19 cellular contexts compared by ENCODE assay signal in genomic region chr12:8449293-8449944, GRCh38. TPM values are rescaled to one million over a fixed set of nuclear protein-coding genes. Genes with fewer than 3 reads are reported as not detected.
DNase-seq lines count a peak whose midpoint lies in the region; ATAC-seq, FAIRE-seq and TF ChIP-seq lines count a peak whose summit lies in the region.
"Had no signal": no experiment of that assay in that cellular context is flagged by ENCODE, and none has a peak within 500 bp of the region (broad histone marks: within the 10 kb centered on the region; RNA-seq: fewer than 3 reads in every experiment).

No MANE protein-coding gene starts in this region.

- no peak overlapping the region for H3K27ac ChIP-seq in GM12878 (ENCODE audit: control insufficient read depth, insufficient read depth)
- H3K27ac ChIP-seq: prostate gland, RWPE1, transverse colon had no signal

- TF ChIP-seq CTCF in GM10248 (IDR thresholded peaks at IDR 0.05; ENCODE audit: control extremely low read depth, extremely low read depth, low read depth, missing control alignments) (no peak), GM12878 (IDR thresholded peaks at IDR 0.05 in 2 of 3, conservative IDR thresholded peaks at IDR 0.05 in 1 of 3; ENCODE audit: control insufficient read depth in 2 of 3, extremely low read depth in 1 of 3, insufficient read depth in 1 of 3, low read depth in 3 of 3, low read length in 3 of 3) (no peak), natural killer cell (IDR thresholded peaks at IDR 0.05) (no peak)

- H3K4me3 ChIP-seq in GM12878, result no peak overlapping the region
- H3K4me3 ChIP-seq: prostate gland, transverse colon had no signal

- TF ChIP-seq POLR2A in GM12878 (IDR thresholded peaks at IDR 0.05; ENCODE audit: low read depth, low read length), result no peak

- H3K36me3 Mint-ChIP-seq in natural killer cell, result no peaks in the 10 kb centered on the region

- no peaks in the 10 kb centered on the region for H4K20me1 ChIP-seq in GM12878 (ENCODE audit: control insufficient read depth, insufficient read depth)

- ATAC-seq in GM12878, result peak; percentile 54
- ATAC-seq in GM18907 (IDR thresholded peaks at IDR 0.05; ENCODE audit: unreplicated experiment), result no peak
- no peak for ATAC-seq in natural killer cell
- ATAC-seq: effector memory CD8-positive, alpha-beta T cell had no signal

- no peaks in the 10 kb centered on the region for H3K27me3 ChIP-seq in GM12878 (replicated peaks in 1 of 2; ENCODE audit: control insufficient read depth in 2 of 2, insufficient read depth in 2 of 2, low read length in 1 of 2)
- H3K27me3 ChIP-seq: transverse colon had no signal

- 47% methylated on average over 10 of the region's 16 CpGs for WGBS in GM12878 (ENCODE audit: insufficient coverage, insufficient replicate concordance, low lambda C conversion rate, missing lambda C conversion rate)

- BruUV-seq in GM12878 (replicated peaks; lab: Mats Ljungman, UMichigan), result no TSS peak

- peak; percentile 27 for DNase-seq in GM10248 (ENCODE audit: extremely low spot score)
- peak; percentile 1 for DNase-seq in H4 (ENCODE audit: low spot score)
- peak; percentile 27 for DNase-seq in GM12878 (ENCODE audit: low read depth, low spot score)
- peak; percentile 3 for DNase-seq in myocyte (ENCODE audit: low read depth)
- DNase-seq in natural killer cell, result no peak
- no peak for DNase-seq in epidermal melanocyte (ENCODE audit: insufficient read length, low spot score)
- no peak for DNase-seq in NCI-H526 (lab: John Stamatoyannopoulos, UW)
- DNase-seq: activated naive CD4-positive, alpha-beta T cell; DMS 273 treated with DMSO at 0.1 percent for 48 hours; effector memory CD8-positive, alpha-beta T cell; foreskin melanocyte; KBM-7; NCI-H146; NCI-H510A; transverse colon had no signal

- in situ Hi-C loops in GM12878 (cut with MboI), result no loop called here

- no peak overlapping the region for H3K4me2 ChIP-seq in GM12878 (ENCODE audit: control insufficient read depth, insufficient read depth)

- H3K9me3 Mint-ChIP-seq in natural killer cell, result no peaks in the 10 kb centered on the region
- H3K9me3 Mint-ChIP-seq: effector memory CD8-positive, alpha-beta T cell had no signal

- intact Hi-C loops in GM12878 (cut with micrococcal nuclease; ENCODE audit: unreplicated experiment) (no loop called here), natural killer cell (cut with micrococcal nuclease) (no loop called here)

- no peak for TF ChIP-seq RAD21 in GM12878 (IDR thresholded peaks at IDR 0.05; ENCODE audit: insufficient read depth, low read depth, low read length)

- no peak overlapping the region for H3K4me3 Mint-ChIP-seq in natural killer cell
- H3K4me3 Mint-ChIP-seq: effector memory CD8-positive, alpha-beta T cell had no signal

- H3K79me2 ChIP-seq in GM12878 (ENCODE audit: control insufficient read depth, insufficient read depth, low read length), result no peaks in the 10 kb centered on the region

- SMC1A ChIA-PET in GM12878 (lab: Charles Lee; ENCODE audit: uncharacterized antibody, unreplicated experiment), result no interaction called here

- H3K9ac ChIP-seq in GM12878 (ENCODE audit: control insufficient read depth, insufficient read depth, low read length), result no peak overlapping the region

- FAIRE-seq in GM12878 (lab: Jason Lieb, UNC), result no peak

- peak overlapping the region; percentile 33; the same call in 1 of the 2 replicates for H2AFZ ChIP-seq in GM12878 (ENCODE audit: control insufficient read depth, low read depth, low read length)

- CTCF ChIA-PET in GM10248 (lab: Yijun Ruan, JAX) (interaction anchor here (0.7 kb wide), 1 partner anchor 59 kb away, joined by 3 read pairs; no protein-coding TSS in a partner anchor), GM12878 (lab: Yijun Ruan, JAX) (no interaction called here)

- no peaks in the 10 kb centered on the region for H3K4me1 ChIP-seq in GM12878 (ENCODE audit: control insufficient read depth, insufficient read depth, low read length)
- H3K4me1 ChIP-seq: prostate gland, transverse colon had no signal

- H3K4me1 Mint-ChIP-seq in natural killer cell, result no peaks in the 10 kb centered on the region

- POLR2A ChIA-PET in GM10248 (lab: Yijun Ruan, JAX) (no interaction called here), GM12878 (lab: Charles Lee) (no interaction called here)

- H3K36me3 ChIP-seq in GM12878 (ENCODE audit: control insufficient read depth in 2 of 2, insufficient read depth in 2 of 2, low read length in 1 of 2), result no peaks in the 10 kb centered on the region
- H3K36me3 ChIP-seq: prostate gland, transverse colon had no signal

- no peak for TF ChIP-seq EP300 in GM12878 (IDR thresholded peaks at IDR 0.05; ENCODE audit: borderline replicate concordance in 1 of 2, control insufficient read depth in 1 of 2, low read depth in 2 of 2, low read length in 2 of 2)

- no peak overlapping the region for H3K27ac Mint-ChIP-seq in natural killer cell
- H3K27ac Mint-ChIP-seq: effector memory CD8-positive, alpha-beta T cell had no signal

- RAD21 ChIA-PET in GM12878 (lab: Charles Lee; ENCODE audit: unreplicated experiment), result no interaction called here

- H3K27me3 Mint-ChIP-seq in natural killer cell (ENCODE audit: low read depth in 2 of 2), result peaks cover 4 to 7% of the 10 kb centered on the region in 2 donors

- H3K9me3 ChIP-seq in GM12878 (replicated peaks; ENCODE audit: control insufficient read depth, insufficient read depth, low read length), result no peaks in the 10 kb centered on the region
- H3K9me3 ChIP-seq: prostate gland, transverse colon had no signal

TF ChIP-seq in GM12878, 131 proteins besides CTCF, POLR2A, EP300 and RAD21 (continues in another document):
- TF ChIP-seq SUZ12 (IDR thresholded peaks at IDR 0.05; ENCODE audit: unreplicated experiment) (no peak), ELK1 (IDR thresholded peaks at IDR 0.05; ENCODE audit: low read depth, low read length) (no peak), CBX3 (IDR thresholded peaks at IDR 0.05; ENCODE audit: borderline replicate concordance, low read depth) (no peak), SMAD1 (IDR thresholded peaks at IDR 0.05; ENCODE audit: low read depth, partially characterized antibody) (no peak), BCLAF1 (IDR thresholded peaks at IDR 0.05) (no peak)

RNA-seq across cellular contexts. Expression of gene CLEC6A, which starts 6.3 kb away (rescaled TPM):
- total RNA-seq in H4 (2014; rRNA removed; shearing (Covaris generic)), result not detected in 2 replicates
- total RNA-seq in GM12878 (2013; cell fraction: nucleolus; rRNA removed), result not detected in 2 replicates
- total RNA-seq in GM12878 (2014; rRNA removed) (not detected in 2 replicates), GM12878 (2014; rRNA removed; fragmentation: Illumina TruSeq; extraction: Trizol) (not detected in 2 replicates), GM12878 (2021) (not detected in 2 replicates), myocyte (not detected in 2 replicates), natural killer cell (not detected)
- polyA plus RNA-seq in GM12878 (2011; ENCODE audit: low read depth), result not detected
- polyA plus RNA-seq in GM12878 (2011; rRNA removed) (not detected in 2 replicates), GM12878 (2014; fragmentation: Illumina TruSeq; extraction: Trizol) (not detected in 2 replicates), GM12878 (2014; fragmentation: Nextera tagmentation; extraction: Ambion mirVana) (not detected), GM12878 (2014; rRNA removed) (not detected in 2 replicates), GM12878 (2016; fragmentation: Nextera tagmentation; extraction: Ambion mirVana) (not detected)
- not detected in 2 replicates for polyA plus RNA-seq in GM12878 (2011; cell fraction: cytosol; rRNA removed)
- polyA plus RNA-seq in GM12878 (2011; cell fraction: nucleus; rRNA removed), result not detected in 2 replicates
- not detected in 2 replicates for polyA plus RNA-seq in GM12878 (2012)
- polyA minus RNA-seq in GM12878 (2011; rRNA and poly(A)+ RNA removed), result not detected in 2 replicates
- polyA minus RNA-seq in GM12878 (2011; cell fraction: cytosol; rRNA and poly(A)+ RNA removed), result not detected in 2 replicates
- not detected in 2 replicates for polyA minus RNA-seq in GM12878 (2011; cell fraction: nucleus; rRNA and poly(A)+ RNA removed)
- polyA plus RNA-seq in myocyte (2012), result not detected
- total RNA-seq: mucosa of gallbladder, prostate gland, transverse colon had no signal

Comparison
In these comparisons a context has a peak if more than half of its experiments do, and no peak if none do; other contexts are left out.
1. DNase-seq: peak in GM10248 (single experiment), H4 (single experiment), GM12878 (single experiment) and myocyte (single experiment); none in natural killer cell (single experiment), epidermal melanocyte (single experiment) and NCI-H526 (0 of 2).